Comparison of ENCODE assay signal across 11 cellular contexts in the genomic region with DNA sequence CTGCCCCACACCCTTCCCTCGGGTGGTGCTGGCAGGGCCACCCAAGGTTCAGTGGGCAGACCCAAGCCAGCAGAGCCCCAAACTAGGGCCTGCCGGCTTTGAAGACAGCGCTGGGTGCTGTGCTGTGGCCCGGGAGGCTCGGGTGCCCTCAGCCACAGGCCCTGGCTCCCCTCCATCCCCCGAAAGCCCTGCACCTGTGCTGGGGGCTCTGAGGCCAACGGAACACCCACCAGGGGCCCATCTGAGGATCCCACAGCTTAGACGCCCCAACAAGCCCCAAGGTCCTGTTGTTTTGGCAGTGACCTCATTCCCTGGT. TPM values are rescaled to one million over a fixed set of nuclear protein-coding genes. Genes with fewer than 3 reads are reported as not detected.
DNase-seq lines count a peak whose midpoint lies in the region; ATAC-seq and TF ChIP-seq lines count a peak whose summit lies in the region.
"Had no signal": no experiment of that assay in that cellular context is flagged by ENCODE, and none has a peak within 500 bp of the region (broad histone marks: within the 10 kb centered on the region; RNA-seq: fewer than 3 reads in every experiment).

No MANE protein-coding gene starts in this region.

- H3K36me3 ChIP-seq in stomach = no peaks in the 10 kb centered on the region

- no peaks in the 10 kb centered on the region for H3K9me3 ChIP-seq in stomach
- H3K9me3 ChIP-seq: mucosa of descending colon had no signal

- CTCF ChIA-PET in activated CD4-positive, alpha-beta memory T cell treated with anti-CD3 and anti-CD28 coated beads for 36 hours (lab: Charles Lee) = interaction anchor here (1.3 to 5.9 kb wide), 10 partner anchors 9 to 401 kb away, joined by 3 to 42 read pairs (median 11); partner anchors contain the start of genes ITGB2 and UBE2G2

- no peak for TF ChIP-seq POLR2A in stomach (IDR thresholded peaks at IDR 0.05)

- H3K4me3 Mint-ChIP-seq in activated T-cell treated with anti-CD3 and anti-CD28 coated beads, Interleukin-2, amount 50 U/mL, for 4 hours = peak overlapping the region; percentile 65
- H3K4me3 Mint-ChIP-seq in activated CD4-positive, alpha-beta memory T cell treated with anti-CD3 and anti-CD28 coated beads for 36 hours = peak overlapping the region; percentile 58
- peak overlapping the region; percentile 59 to 83 (median 78) for H3K4me3 Mint-ChIP-seq in immature natural killer cell

- H3K4me1 ChIP-seq in stomach = peaks cover 34 to 86% (median 62%) of the 10 kb centered on the region in 4 donors

- intact Hi-C loops in activated CD4-positive, alpha-beta memory T cell treated with anti-CD3 and anti-CD28 coated beads for 36 hours (cut with micrococcal nuclease) = loop anchor here (1.0 kb wide), 1 partner anchor 8 kb away; the partner anchor contains the start of gene ITGB2
- intact Hi-C loops in stomach (cut with DNase I; ENCODE audit: low total_unique reads) = no loop called here

- peak overlapping the region; percentile 93 for H3K27ac Mint-ChIP-seq in activated CD4-positive, alpha-beta memory T cell treated with anti-CD3 and anti-CD28 coated beads for 36 hours
- peak overlapping the region; percentile 87 to 98 (median 90) for H3K27ac Mint-ChIP-seq in immature natural killer cell

- whole genome bisulfite sequencing in stomach, 5 donors = 45 to 68% (median 53%) methylated on average over 4 to 8 of the region's 8 CpGs

- TF ChIP-seq CTCF in stomach (IDR thresholded peaks at IDR 0.05) = no peak

- peak overlapping the region in 2 of 4 donors; percentile 1 to 12 for H3K4me3 ChIP-seq in stomach
- H3K4me3 ChIP-seq: hepatocyte, mucosa of descending colon had no signal

- no peak for TF ChIP-seq EP300 in stomach (IDR thresholded peaks at IDR 0.05)

- no peaks in the 10 kb centered on the region for H3K27me3 Mint-ChIP-seq in activated T-cell treated with anti-CD3 and anti-CD28 coated beads, Interleukin-2, amount 50 U/mL, for 4 hours (ENCODE audit: low read depth)
- no peaks in the 10 kb centered on the region for H3K27me3 Mint-ChIP-seq in activated CD4-positive, alpha-beta memory T cell treated with anti-CD3 and anti-CD28 coated beads for 36 hours
- peaks cover 8 to 22% (median 12%) of the 10 kb centered on the region in 3 donors for H3K27me3 Mint-ChIP-seq in immature natural killer cell (ENCODE audit: low read depth in 3 of 3)

- H3K4me1 Mint-ChIP-seq in activated T-cell treated with anti-CD3 and anti-CD28 coated beads, Interleukin-2, amount 50 U/mL, for 4 hours (ENCODE audit: low read depth) = peaks cover 84% of the 10 kb centered on the region
- H3K4me1 Mint-ChIP-seq in activated CD4-positive, alpha-beta memory T cell treated with anti-CD3 and anti-CD28 coated beads for 36 hours (ENCODE audit: low read depth) = peaks cover 64% of the 10 kb centered on the region
- H3K4me1 Mint-ChIP-seq in immature natural killer cell = peaks cover 76 to 79% of the 10 kb centered on the region in 2 donors

- peak overlapping the region; percentile 53 to 85 (median 83) for H3K27ac ChIP-seq in stomach
- H3K27ac ChIP-seq: hepatocyte had no signal

- no peaks in the 10 kb centered on the region for H3K9me3 Mint-ChIP-seq in activated T-cell treated with anti-CD3 and anti-CD28 coated beads, Interleukin-2, amount 50 U/mL, for 4 hours
- H3K9me3 Mint-ChIP-seq in activated CD4-positive, alpha-beta memory T cell treated with anti-CD3 and anti-CD28 coated beads for 36 hours = no peaks in the 10 kb centered on the region
- peaks cover 0 to 1% (median 0%) of the 10 kb centered on the region in 6 donors for H3K9me3 Mint-ChIP-seq in immature natural killer cell

- H3K27me3 ChIP-seq in stomach = no peaks in the 10 kb centered on the region

- POLR2A ChIA-PET in activated CD4-positive, alpha-beta memory T cell treated with anti-CD3 and anti-CD28 coated beads for 36 hours (lab: Charles Lee) = interaction anchor here (1.4 to 4.6 kb wide), 4 partner anchors 16 to 28 kb away, joined by 4 to 36 read pairs (median 10); partner anchors contain the start of gene SLX9

- DNase-seq in activated T-cell treated with anti-CD3 and anti-CD28 coated beads, Interleukin-2, amount 50 U/mL, for 4 hours = no peak
- no peak for DNase-seq in activated T-cell treated with anti-CD3 and anti-CD28 coated beads, Interleukin-2, amount 50 U/mL, for 48 hours
- DNase-seq in activated CD4-positive, alpha-beta memory T cell treated with anti-CD3 and anti-CD28 coated beads for 36 hours = no peak
- no peak for DNase-seq in immature natural killer cell
- no peak for DNase-seq in stomach
- DNase-seq in NCI-H1105 (lab: John Stamatoyannopoulos, UW) = no peak
- DNase-seq in SW480 (ENCODE audit: low spot score) = no peak
- DNase-seq: NCI-H2107 had no signal

- H3K36me3 Mint-ChIP-seq in activated T-cell treated with anti-CD3 and anti-CD28 coated beads, Interleukin-2, amount 50 U/mL, for 4 hours (ENCODE audit: insufficient read depth) = peaks cover 10% of the 10 kb centered on the region
- peaks cover 25% of the 10 kb centered on the region for H3K36me3 Mint-ChIP-seq in activated CD4-positive, alpha-beta memory T cell treated with anti-CD3 and anti-CD28 coated beads for 36 hours
- peaks cover 13 to 31% (median 15%) of the 10 kb centered on the region in 3 donors for H3K36me3 Mint-ChIP-seq in immature natural killer cell

- no peak for ATAC-seq in activated T-cell treated with anti-CD3 and anti-CD28 coated beads, Interleukin-2, amount 50 U/mL, for 4 hours
- no peak for ATAC-seq in GM18867 (IDR thresholded peaks at IDR 0.05; ENCODE audit: unreplicated experiment)

RNA-seq across cellular contexts. Expression of gene ITGB2, which starts 8.6 kb away (rescaled TPM):
- 100 to 1,000 TPM; 175 to 195 (median 180) TPM for total RNA-seq in activated T-cell treated with anti-CD3 and anti-CD28 coated beads, Interleukin-2, amount 50 U/mL, for 4 hours
- total RNA-seq in activated CD4-positive, alpha-beta memory T cell treated with anti-CD3 and anti-CD28 coated beads for 36 hours = 100 to 1,000 TPM; 242 to 247 TPM
- polyA plus RNA-seq in immature natural killer cell (1,000 to 10,000 TPM; 1,416 to 2,161 (median 1,452) TPM), stomach (10 to 100 TPM in 2 of 3 donors, 1 to 10 TPM in 1; 6.7 to 25.3 (median 24.1) TPM)
- total RNA-seq in stomach = 10 to 100 TPM in 3 of 5 donors, 1 to 10 TPM in 2; 3.5 to 72.2 (median 14.2) TPM

RNA-seq across cellular contexts. Expression of gene SLX9, which starts 27.7 kb away (rescaled TPM):
- total RNA-seq in activated T-cell treated with anti-CD3 and anti-CD28 coated beads, Interleukin-2, amount 50 U/mL, for 4 hours = 100 to 1,000 TPM; 100 to 130 (median 126) TPM
- 10 to 100 TPM; 60.7 to 64.6 TPM for total RNA-seq in activated CD4-positive, alpha-beta memory T cell treated with anti-CD3 and anti-CD28 coated beads for 36 hours
- polyA plus RNA-seq in immature natural killer cell = 10 to 100 TPM in 2 of 3 donors, 1 to 10 TPM in 1; 7.1 to 12.4 (median 11.3) TPM
- total RNA-seq in stomach = 10 to 100 TPM in 3 of 5 donors, 1 to 10 TPM in 2; 5.4 to 83.4 (median 13.4) TPM
- polyA plus RNA-seq in stomach = 10 to 100 TPM; 19.9 to 37.0 (median 24.4) TPM

RNA-seq across cellular contexts. Expression of gene PTTG1IP, which starts 38.6 kb away (rescaled TPM):
- 10 to 100 TPM; 33.8 to 37.6 (median 34.6) TPM for total RNA-seq in activated T-cell treated with anti-CD3 and anti-CD28 coated beads, Interleukin-2, amount 50 U/mL, for 4 hours
- 10 to 100 TPM; 43.0 to 44.4 TPM for total RNA-seq in activated CD4-positive, alpha-beta memory T cell treated with anti-CD3 and anti-CD28 coated beads for 36 hours
- polyA plus RNA-seq in immature natural killer cell = 100 to 1,000 TPM in 1 of 3 donors, 10 to 100 TPM in 2; 67.7 to 103 (median 92.9) TPM
- 100 to 1,000 TPM in 4 of 5 donors, 10 to 100 TPM in 1; 85.7 to 253 (median 164) TPM for total RNA-seq in stomach
- polyA plus RNA-seq in stomach = 10 to 100 TPM; 61.3 to 96.3 (median 75.8) TPM
